16 cellular contexts compared by ENCODE assay signal in genomic region chr18:11119962-11120361, GRCh38. TPM values are rescaled to one million over a fixed set of nuclear protein-coding genes. Genes with fewer than 3 reads are reported as not detected.
DNase-seq lines count a peak whose midpoint lies in the region; ATAC-seq lines count a peak whose summit lies in the region.
"Had no signal": no experiment of that assay in that cellular context is flagged by ENCODE, and none has a peak within 500 bp of the region (broad histone marks: within the 10 kb centered on the region; RNA-seq: fewer than 3 reads in every experiment).

No MANE protein-coding gene starts in this region.

- intact Hi-C loops in aorta (cut with DNase I), result no loop called here

- ATAC-seq in left lobe of liver (peak; percentile 73), aorta (ENCODE audit: low FRiP score) (peak; percentile 29), HG02870 (IDR thresholded peaks at IDR 0.05; ENCODE audit: unreplicated experiment) (no peak)
- ATAC-seq: gastrocnemius medialis had no signal

- peak; percentile 22 for DNase-seq in H4 (ENCODE audit: low spot score)
- DNase-seq in amniotic stem cell (lab: John Stamatoyannopoulos, UW), result peak; percentile 19
- DNase-seq in left lobe of liver (ENCODE audit: low spot score), result peak; percentile 76
- DNase-seq in aorta, result no peak
- no peak for DNase-seq in NCI-H187 (lab: John Stamatoyannopoulos, UW)
- DNase-seq in NCI-H146 (lab: John Stamatoyannopoulos, UW), result no peak
- DNase-seq: activated CD4-positive, CD25-positive, alpha-beta regulatory T cell treated with anti-CD3 and anti-CD28 coated beads, Interleukin-2, amount 50 U/mL, for 72 hours; activated naive CD4-positive, alpha-beta T cell treated with anti-CD3 and anti-CD28 coated beads, Interleukin-2, amount 10 ng/mL, durations not matched to agents 7 days and 5 days; CD4-positive, alpha-beta T cell; gastrocnemius medialis; mammary epithelial cell; MV-4-11; SHP77; stimulated activated naive CD4-positive, alpha-beta T cell treated with Interleukin-2 at 50 U/mL for 16 hours; uterus had no signal

- no peaks in the 10 kb centered on the region for H3K36me3 ChIP-seq in aorta (ENCODE audit: control insufficient read depth in 1 of 2, insufficient read depth in 2 of 2, low read length in 1 of 2)
- H3K36me3 ChIP-seq: gastrocnemius medialis, uterus had no signal

- WGBS in aorta, 2 donors, result 50 to 52% methylated on average over 4 of the region's 4 CpGs

- no peaks in the 10 kb centered on the region for H3K4me1 ChIP-seq in aorta (ENCODE audit: control insufficient read depth in 1 of 2, insufficient read depth in 2 of 2, low read length in 2 of 2)
- H3K4me1 ChIP-seq: gastrocnemius medialis, uterus had no signal

- H3K4me3 ChIP-seq in aorta (ENCODE audit: low read length in 2 of 2), result no peak overlapping the region
- H3K4me3 ChIP-seq: gastrocnemius medialis, uterus had no signal

- no peaks in the 10 kb centered on the region for H3K27me3 ChIP-seq in aorta (ENCODE audit: control insufficient read depth in 1 of 2, insufficient read depth in 2 of 2, low read length in 1 of 2)
- H3K27me3 ChIP-seq: gastrocnemius medialis, uterus had no signal

- H3K27ac ChIP-seq in aorta (ENCODE audit: low read depth in 1 of 2, low read length in 2 of 2), result no peak overlapping the region
- H3K27ac ChIP-seq: gastrocnemius medialis, uterus had no signal

- no peaks in the 10 kb centered on the region for H3K9me3 ChIP-seq in aorta (ENCODE audit: control insufficient read depth, low read length)
- H3K9me3 ChIP-seq: gastrocnemius medialis, uterus had no signal

RNA-seq across cellular contexts. Expression of gene PIEZO2, which starts 29.4 kb away (rescaled TPM):
- total RNA-seq in H4 (2014; rRNA removed; shearing (Covaris generic)), result 8.9 and 13.8 TPM in 2 replicates
- total RNA-seq in left lobe of liver (7.3 TPM), aorta (1 to 10 TPM; 2.3 to 8.8 TPM)
- polyA plus RNA-seq in aorta, result under 1 TPM; 0.50 to 0.90 TPM
- total RNA-seq: CD4-positive, alpha-beta T cell had no signal
- polyA plus RNA-seq: mammary epithelial cell had no signal

Comparison
In these comparisons a context has a peak if more than half of its experiments do, and no peak if none do; other contexts are left out.
1. DNase-seq: peak in H4 (single experiment), amniotic stem cell (single experiment) and left lobe of liver (single experiment); none in aorta (0 of 2), NCI-H187 (0 of 2) and NCI-H146 (single experiment).